In the genomic region with DNA sequence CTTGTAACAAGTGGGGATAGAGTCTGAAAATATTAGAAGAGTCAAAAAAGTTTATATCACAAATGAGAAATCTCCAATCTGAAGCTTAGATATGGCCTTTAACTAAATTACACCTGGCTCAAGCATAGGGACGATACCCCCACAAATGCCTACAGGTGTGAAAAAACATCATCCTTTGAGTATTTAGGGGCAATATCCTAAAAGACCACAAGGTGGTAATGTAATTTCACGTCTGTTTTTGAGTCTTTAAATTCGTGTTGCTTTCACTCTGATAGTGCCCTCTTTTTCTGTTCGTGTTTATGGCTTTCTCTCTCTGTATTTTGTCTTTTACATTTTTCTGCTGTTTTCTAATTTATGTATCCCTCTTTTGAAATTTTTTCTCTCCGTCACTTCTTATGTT, we compare ENCODE assay signal across 8 cellular contexts.
A peak's percentile ranks its signal among the peaks of the same experiment; 100 is the strongest.
DNase-seq lines count a peak whose midpoint lies in the region; ATAC-seq and TF ChIP-seq lines count a peak whose summit lies in the region.

No MANE protein-coding gene starts in this region.

- H3K4me1 Mint-ChIP-seq in CD8-positive, alpha-beta T cell (ENCODE audit: low read depth), result peaks cover 4% of the 10 kb centered on the region

- peaks cover 2% of the 10 kb centered on the region for H3K27me3 Mint-ChIP-seq in CD8-positive, alpha-beta T cell (ENCODE audit: low read depth)

- CTCF ChIA-PET in CD8-positive, alpha-beta T cell (lab: Charles Lee), result interaction anchor here (1.7 kb wide), 1 partner anchor 25 kb away, joined by 6 read pairs; no protein-coding TSS in a partner anchor

- no peaks in the 10 kb centered on the region for H3K9me3 Mint-ChIP-seq in CD8-positive, alpha-beta T cell

- H3K36me3 ChIP-seq in CD8-positive, alpha-beta T cell (ENCODE audit: insufficient read depth, low read length), result no peaks in the 10 kb centered on the region

- in situ Hi-C loops in astrocyte of the cerebellum (cut with HindIII; ENCODE audit: low sequenced_read_pairs), result loop anchor here (25.0 kb wide), 1 partner anchor 503 kb away; no protein-coding TSS in a partner anchor

- H3K27me3 ChIP-seq in CD8-positive, alpha-beta T cell (ENCODE audit: insufficient read depth, low read length), result no peaks in the 10 kb centered on the region

- H3K36me3 Mint-ChIP-seq in CD8-positive, alpha-beta T cell, result no peaks in the 10 kb centered on the region

- TF ChIP-seq CTCF in astrocyte of the cerebellum (IDR thresholded peaks at IDR 0.05; ENCODE audit: low read depth, low read length, missing control alignments), result peak; percentile 46
- TF ChIP-seq CTCF in CD8-positive, alpha-beta T cell (IDR thresholded peaks at IDR 0.05), result no peak

- no peak overlapping the region for H3K27ac Mint-ChIP-seq in CD8-positive, alpha-beta T cell

- no peak overlapping the region for H3K4me3 Mint-ChIP-seq in CD8-positive, alpha-beta T cell

- no peaks in the 10 kb centered on the region for H3K9me3 ChIP-seq in CD8-positive, alpha-beta T cell (ENCODE audit: low read length)

- ATAC-seq in GM21528 (IDR thresholded peaks at IDR 0.05; ENCODE audit: low FRiP score, unreplicated experiment), result peak; percentile 67
- ATAC-seq in CD8-positive, alpha-beta T cell, result no peak

- DNase-seq in DMS53 (lab: John Stamatoyannopoulos, UW) (peak; percentile 62), MV-4-11 (lab: John Stamatoyannopoulos, UW) (peak; percentile 10), astrocyte of the cerebellum (ENCODE audit: low read depth) (peak; percentile 29), myocyte (ENCODE audit: low read depth) (peak; percentile 41), NCI-H187 treated with DMSO at 0.1 percent for 48 hours (lab: John Stamatoyannopoulos, UW) (no peak), occipital lobe (lab: John Stamatoyannopoulos, UW) (no peak)
- no peak for DNase-seq in CD8-positive, alpha-beta T cell

- H3K4me1 ChIP-seq in CD8-positive, alpha-beta T cell (ENCODE audit: insufficient read depth, low read length), result no peaks in the 10 kb centered on the region

- no peak overlapping the region for H3K4me3 ChIP-seq in astrocyte of the cerebellum (ENCODE audit: low read depth, low read length)
- no peak overlapping the region for H3K4me3 ChIP-seq in CD8-positive, alpha-beta T cell (ENCODE audit: low read depth, low read length)

- no peak overlapping the region for H3K27ac ChIP-seq in CD8-positive, alpha-beta T cell (ENCODE audit: low read depth, low read length)

- POLR2A ChIA-PET in CD8-positive, alpha-beta T cell (lab: Charles Lee), result no interaction called here

- intact Hi-C loops in CD8-positive, alpha-beta T cell (cut with DNase I, micrococcal nuclease), result no loop called here

Comparison
In these comparisons a context has a peak if more than half of its experiments do, and no peak if none do; other contexts are left out.
1. DNase-seq: peak in DMS53 (single experiment), MV-4-11 (single experiment), astrocyte of the cerebellum (single experiment) and myocyte (single experiment); none in CD8-positive, alpha-beta T cell (0 of 7), NCI-H187 treated with DMSO at 0.1 percent for 48 hours (single experiment) and occipital lobe (single experiment).